1 cellular context compared by ENCODE assay signal in the genomic region with DNA sequence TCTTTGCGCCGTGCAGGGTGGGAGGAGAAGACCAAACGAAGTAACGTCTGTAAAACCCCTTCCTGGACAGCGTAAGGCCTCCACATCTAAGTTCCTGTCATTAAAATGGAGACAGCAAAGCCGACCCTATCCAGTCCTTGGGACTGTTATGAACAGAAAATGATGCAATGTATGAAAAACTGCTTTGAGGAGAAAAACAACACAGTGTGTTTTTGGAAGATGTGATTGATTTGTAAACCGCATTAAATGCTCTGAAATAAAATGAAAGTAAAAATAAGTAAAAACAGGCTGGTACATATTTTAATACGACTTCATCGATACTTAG.
TF ChIP-seq lines count a peak whose summit lies in the region.

No MANE protein-coding gene starts in this region.

TF ChIP-seq in GM23338, 12 proteins besides CTCF, POLR2A, EP300 and RAD21 (continued from another document):
- TF ChIP-seq ZNF462 (CRISPR knock-in tag; IDR thresholded peaks at IDR 0.05) (no peak), EZH2 (IDR thresholded peaks at IDR 0.05; ENCODE audit: low read depth, unreplicated experiment) (no peak), POLR2AphosphoS5 (IDR thresholded peaks at IDR 0.05; ENCODE audit: low read depth) (no peak), ETS1 (IDR thresholded peaks at IDR 0.05) (no peak), NANOG (IDR thresholded peaks at IDR 0.05; ENCODE audit: borderline replicate concordance) (no peak)
